In genomic region chr1:94553323-94553730, GRCh38 we compare ENCODE assay signal across 12 cellular contexts. TPM values are rescaled to one million over a fixed set of nuclear protein-coding genes. Genes with fewer than 3 reads are reported as not detected.
DNase-seq lines count a peak whose midpoint lies in the region; ATAC-seq and TF ChIP-seq lines count a peak whose summit lies in the region.
"Had no signal": no experiment of that assay in that cellular context is flagged by ENCODE, and none has a peak within 500 bp of the region (broad histone marks: within the 10 kb centered on the region; RNA-seq: fewer than 3 reads in every experiment).

No MANE protein-coding gene starts in this region.

- H4K20me1 ChIP-seq in GM23338 (replicated peaks; ENCODE audit: insufficient read depth), result no peaks in the 10 kb centered on the region

- no peaks in the 10 kb centered on the region for H3K27me3 Mint-ChIP-seq in GM23338 (ENCODE audit: insufficient read depth, low read depth, poor library complexity)

- no peak overlapping the region for H2AFZ ChIP-seq in GM23338

- H3K9ac ChIP-seq in iPS-20b (ENCODE audit: low read depth, low read length), result no peak overlapping the region

- H3K79me2 ChIP-seq in GM23338 (replicated peaks; ENCODE audit: insufficient read depth), result no peaks in the 10 kb centered on the region

- DNase-seq in GM23338 (ENCODE audit: low spot score), result no peak
- peak; percentile 40 to 69 for DNase-seq in SJCRH30
- DNase-seq in skeletal muscle cell (ENCODE audit: low read depth), result peak; percentile 62
- DNase-seq in AG08396 (ENCODE audit: low spot score), result no peak
- DNase-seq: activated CD4-positive, CD25-positive, alpha-beta regulatory T cell treated with anti-CD3 and anti-CD28 coated beads, Interleukin-2, amount 50 U/mL, for 72 hours; activated T-cell treated with anti-CD3 and anti-CD28 coated beads, Interleukin-2, amount 50 U/mL, for 24 hours; COR-L47; effector CD4-positive, alpha-beta T cell; NCI-H1436 treated with DMSO at 0.1 percent for 48 hours had no signal

- H3K4me3 Mint-ChIP-seq in GM23338, result no peak overlapping the region
- H3K4me3 Mint-ChIP-seq: activated T-cell treated with anti-CD3 and anti-CD28 coated beads, Interleukin-2, amount 50 U/mL, for 24 hours had no signal

- H3K4me1 Mint-ChIP-seq in GM23338, result peaks cover 42% of the 10 kb centered on the region

- H3K4me1 ChIP-seq in GM23338 (ENCODE audit: insufficient read depth) (peaks cover 26% of the 10 kb centered on the region), SJCRH30 (peaks cover 53% of the 10 kb centered on the region), iPS-20b (ENCODE audit: insufficient read depth, low read length) (peaks cover 36% of the 10 kb centered on the region)

- H3K9me2 ChIP-seq in GM23338 (ENCODE audit: insufficient read depth), result no peaks in the 10 kb centered on the region

- peak; percentile 21; the same call in 2 of the 3 replicates for ATAC-seq in GM23338
- no peak for ATAC-seq in GM18909 (IDR thresholded peaks at IDR 0.05; ENCODE audit: poor library complexity, unreplicated experiment)
- no peak for ATAC-seq in GM18511 (IDR thresholded peaks at IDR 0.05; ENCODE audit: unreplicated experiment)

- no peaks in the 10 kb centered on the region for H3K9me3 Mint-ChIP-seq in GM23338
- H3K9me3 Mint-ChIP-seq: activated T-cell treated with anti-CD3 and anti-CD28 coated beads, Interleukin-2, amount 50 U/mL, for 24 hours had no signal

- H3K4me3 ChIP-seq in GM23338 (no peak overlapping the region; the same call in 1 of the 2 replicates), SJCRH30 (no peak overlapping the region), iPS-20b (ENCODE audit: low read length) (0 out of 2 replicates have a peak overlapping the region, but pooled peaks have one; percentile 12), skeletal muscle cell (ENCODE audit: low read depth, low read length) (no peak overlapping the region)

- TF ChIP-seq CTCF in GM23338 (conservative IDR thresholded peaks at IDR 0.05; ENCODE audit: low read depth in 2 of 2), result no peak

- H3K9me3 ChIP-seq in SJCRH30 (replicated peaks) (no peaks in the 10 kb centered on the region), iPS-20b (ENCODE audit: insufficient read depth, low read depth, low read length) (no peaks in the 10 kb centered on the region)

- H3K27ac ChIP-seq in GM23338 (ENCODE audit: low read depth) (no peak overlapping the region), SJCRH30 (no peak overlapping the region), iPS-20b (ENCODE audit: low read length) (no peak overlapping the region)

- H3K27me3 ChIP-seq in GM23338 (ENCODE audit: insufficient read depth), result no peaks in the 10 kb centered on the region
- H3K27me3 ChIP-seq in SJCRH30, result no peaks in the 10 kb centered on the region
- H3K27me3 ChIP-seq in iPS-20b (ENCODE audit: insufficient read depth, low read length), result no peaks in the 10 kb centered on the region

- H3K27ac Mint-ChIP-seq in GM23338, result no peak overlapping the region; the same call in 1 of the 2 replicates
- H3K27ac Mint-ChIP-seq: activated T-cell treated with anti-CD3 and anti-CD28 coated beads, Interleukin-2, amount 50 U/mL, for 24 hours had no signal

- no peaks in the 10 kb centered on the region for H3F3A ChIP-seq in GM23338 (replicated peaks; ENCODE audit: low read depth)

- H3K36me3 Mint-ChIP-seq in GM23338 (ENCODE audit: low read depth), result no peaks in the 10 kb centered on the region

- H3K36me3 ChIP-seq in GM23338 (ENCODE audit: insufficient read depth) (no peaks in the 10 kb centered on the region), SJCRH30 (no peaks in the 10 kb centered on the region), iPS-20b (ENCODE audit: insufficient read depth, low read depth, low read length) (no peaks in the 10 kb centered on the region)

- H3K4me2 ChIP-seq in GM23338, result peak overlapping the region; percentile 41

TF ChIP-seq in GM23338, 12 proteins besides CTCF, POLR2A, EP300 and RAD21:
- TF ChIP-seq ZNF114 (CRISPR knock-in tag; IDR thresholded peaks at IDR 0.05), result no peak
- TF ChIP-seq JUNB (IDR thresholded peaks at IDR 0.05; ENCODE audit: unreplicated experiment), result no peak
- TF ChIP-seq POLR2AphosphoS5 (IDR thresholded peaks at IDR 0.05; ENCODE audit: low read depth), result no peak
- TF ChIP-seq EZH2phosphoT487 (IDR thresholded peaks at IDR 0.05; ENCODE audit: unreplicated experiment), result no peak
TF ChIP-seq in GM23338: peak in this region for 0.

RNA-seq across cellular contexts. Expression of gene F3, which starts 11.8 kb away (rescaled TPM):
- total RNA-seq in GM23338 (2014; rRNA removed; shearing (Covaris generic)), result 5.1 and 9.7 TPM in 2 replicates
- polyA plus RNA-seq in GM23338 (2016; fragmentation: Nextera tagmentation; extraction: Ambion mirVana), result 6.9 and 7.8 TPM in 2 replicates
- total RNA-seq in SJCRH30 (2014; rRNA removed; shearing (Covaris generic)), result 13.2 and 13.8 TPM in 2 replicates

Comparison
In these comparisons a context has a peak if more than half of its experiments do, and no peak if none do; other contexts are left out.
1. DNase-seq: peak in SJCRH30 (2 of 2) and skeletal muscle cell (single experiment); none in GM23338 (single experiment) and AG08396 (single experiment).